In genomic region chr6:106244931-106245330, GRCh38 we compare ENCODE assay signal across 19 cellular contexts.
DNase-seq lines count a peak whose midpoint lies in the region; ATAC-seq lines count a peak whose summit lies in the region.
"Had no signal": no experiment of that assay in that cellular context is flagged by ENCODE, and none has a peak within 500 bp of the region (broad histone marks: within the 10 kb centered on the region; RNA-seq: fewer than 3 reads in every experiment).

No MANE protein-coding gene starts in this region.

- no peak overlapping the region for H3K4me3 Mint-ChIP-seq in stimulated activated naive CD8-positive, alpha-beta T cell treated with anti-CD3 and anti-CD28 coated beads, Interleukin-15, amount 100 ng/mL, for 72 hours
- no peak overlapping the region for H3K4me3 Mint-ChIP-seq in stimulated activated effector memory CD8-positive, alpha-beta T cell treated with anti-CD3 and anti-CD28 coated beads, Interleukin-12 subunit alpha, Interleukin-12 subunit beta, amount 100 ng/mL, for 72 hours
- H3K4me3 Mint-ChIP-seq: activated CD8-positive, alpha-beta T cell treated with anti-CD3 and anti-CD28 coated beads for 36 hours; CD4-positive, alpha-beta memory T cell; naive thymus-derived CD4-positive, alpha-beta T cell had no signal

- no peaks in the 10 kb centered on the region for H3K27me3 Mint-ChIP-seq in stimulated activated naive CD8-positive, alpha-beta T cell treated with anti-CD3 and anti-CD28 coated beads, Interleukin-15, amount 100 ng/mL, for 72 hours
- H3K27me3 Mint-ChIP-seq: activated CD8-positive, alpha-beta T cell treated with anti-CD3 and anti-CD28 coated beads for 36 hours; CD4-positive, alpha-beta memory T cell; naive thymus-derived CD4-positive, alpha-beta T cell; progenitor cell of endocrine pancreas had no signal

- intact Hi-C loops in Right ventricle myocardium superior (cut with DNase I): no loop called here

- no peaks in the 10 kb centered on the region for H3K9me3 Mint-ChIP-seq in stimulated activated naive CD8-positive, alpha-beta T cell treated with anti-CD3 and anti-CD28 coated beads, Interleukin-15, amount 100 ng/mL, for 72 hours
- H3K9me3 Mint-ChIP-seq in stimulated activated effector memory CD8-positive, alpha-beta T cell treated with anti-CD3 and anti-CD28 coated beads, Interleukin-12 subunit alpha, Interleukin-12 subunit beta, amount 100 ng/mL, for 72 hours: no peaks in the 10 kb centered on the region
- H3K9me3 Mint-ChIP-seq: activated CD8-positive, alpha-beta T cell treated with anti-CD3 and anti-CD28 coated beads for 36 hours; CD4-positive, alpha-beta memory T cell had no signal

- no peak for DNase-seq in stimulated activated naive CD8-positive, alpha-beta T cell treated with anti-CD3 and anti-CD28 coated beads, Interleukin-15, amount 100 ng/mL, for 72 hours
- no peak for DNase-seq in stimulated activated naive CD8-positive, alpha-beta T cell treated with anti-CD3 and anti-CD28 coated beads, Interleukin-15, Interleukin-2, amounts not matched to agents 100 U/mL and 50 U/mL, for 24 hours
- DNase-seq in stimulated activated effector memory CD8-positive, alpha-beta T cell treated with anti-CD3 and anti-CD28 coated beads, Interleukin-12 subunit alpha, Interleukin-12 subunit beta, amount 100 ng/mL, for 72 hours (ENCODE audit: low spot score in 2 of 2): no peak
- DNase-seq in Right ventricle myocardium superior: no peak
- no peak for DNase-seq in HT-29 (ENCODE audit: low spot score)
- DNase-seq: activated CD8-positive, alpha-beta T cell treated with anti-CD3 and anti-CD28 coated beads for 36 hours; activated gamma-delta T cell treated with Interleukin-2 at 50 U/mL for 16 hours; CD4-positive, alpha-beta memory T cell; cortex of kidney; EL; esophagus squamous epithelium; left colon; naive thymus-derived CD4-positive, alpha-beta T cell; stimulated activated CD4-positive, alpha-beta T cell treated with anti-CD3 and anti-CD28 coated beads, Interleukin-12 subunit alpha, Interleukin-12 subunit beta, amount 100 ng/mL, for 4 hours had no signal

- H3K36me3 Mint-ChIP-seq in stimulated activated effector memory CD8-positive, alpha-beta T cell treated with anti-CD3 and anti-CD28 coated beads, Interleukin-12 subunit alpha, Interleukin-12 subunit beta, amount 100 ng/mL, for 72 hours: peaks cover 51% of the 10 kb centered on the region

- ATAC-seq in stimulated activated naive CD8-positive, alpha-beta T cell treated with anti-CD3 and anti-CD28 coated beads, Interleukin-15, amount 100 ng/mL, for 72 hours: peak; percentile 72
- ATAC-seq in stimulated activated naive CD8-positive, alpha-beta T cell treated with anti-CD3 and anti-CD28 coated beads, Interleukin-15, Interleukin-2, amounts not matched to agents 100 U/mL and 50 U/mL, for 24 hours: no peak
- ATAC-seq in GM21723 (IDR thresholded peaks at IDR 0.05; ENCODE audit: unreplicated experiment) (peak; percentile 67), HG03066 (IDR thresholded peaks at IDR 0.05; ENCODE audit: low read depth, unreplicated experiment) (peak; percentile 70), Right ventricle myocardium superior (ENCODE audit: poor library complexity) (no peak), GM19324 (IDR thresholded peaks at IDR 0.05; ENCODE audit: low FRiP score, unreplicated experiment) (no peak)
- peak; percentile 51 for ATAC-seq in stimulated activated effector memory CD8-positive, alpha-beta T cell treated with anti-CD3 and anti-CD28 coated beads, Interleukin-12 subunit alpha, Interleukin-12 subunit beta, amount 100 ng/mL, for 72 hours
- ATAC-seq: activated CD8-positive, alpha-beta T cell treated with anti-CD3 and anti-CD28 coated beads for 36 hours; HCT116; left colon; naive thymus-derived CD4-positive, alpha-beta T cell had no signal

- H3K4me1 Mint-ChIP-seq in stimulated activated naive CD8-positive, alpha-beta T cell treated with anti-CD3 and anti-CD28 coated beads, Interleukin-15, amount 100 ng/mL, for 72 hours: peaks cover 6% of the 10 kb centered on the region
- peaks cover 32% of the 10 kb centered on the region for H3K4me1 Mint-ChIP-seq in stimulated activated effector memory CD8-positive, alpha-beta T cell treated with anti-CD3 and anti-CD28 coated beads, Interleukin-12 subunit alpha, Interleukin-12 subunit beta, amount 100 ng/mL, for 72 hours

- no peak overlapping the region for H3K27ac Mint-ChIP-seq in stimulated activated naive CD8-positive, alpha-beta T cell treated with anti-CD3 and anti-CD28 coated beads, Interleukin-15, amount 100 ng/mL, for 72 hours
- peak overlapping the region; percentile 3 for H3K27ac Mint-ChIP-seq in stimulated activated effector memory CD8-positive, alpha-beta T cell treated with anti-CD3 and anti-CD28 coated beads, Interleukin-12 subunit alpha, Interleukin-12 subunit beta, amount 100 ng/mL, for 72 hours
- H3K27ac Mint-ChIP-seq: activated CD8-positive, alpha-beta T cell treated with anti-CD3 and anti-CD28 coated beads for 36 hours; naive thymus-derived CD4-positive, alpha-beta T cell; progenitor cell of endocrine pancreas had no signal

Comparison
In these comparisons a context has a peak if more than half of its experiments do, and no peak if none do; other contexts are left out.
1. ATAC-seq: peak in stimulated activated naive CD8-positive, alpha-beta T cell treated with anti-CD3 and anti-CD28 coated beads, Interleukin-15, amount 100 ng/mL, for 72 hours (single experiment), GM21723 (single experiment), HG03066 (single experiment) and stimulated activated effector memory CD8-positive, alpha-beta T cell treated with anti-CD3 and anti-CD28 coated beads, Interleukin-12 subunit alpha, Interleukin-12 subunit beta, amount 100 ng/mL, for 72 hours (single experiment); none in stimulated activated naive CD8-positive, alpha-beta T cell treated with anti-CD3 and anti-CD28 coated beads, Interleukin-15, Interleukin-2, amounts not matched to agents 100 U/mL and 50 U/mL, for 24 hours (single experiment), Right ventricle myocardium superior (single experiment) and GM19324 (single experiment).